ENCODE assay signal across 15 cellular contexts in genomic region chr5:171297941-171298340, GRCh38. TPM values are rescaled to one million over a fixed set of nuclear protein-coding genes. Genes with fewer than 3 reads are reported as not detected.
"Had no signal": no experiment of that assay in that cellular context is flagged by ENCODE, and none has a peak within 500 bp of the region (broad histone marks: within the 10 kb centered on the region; RNA-seq: fewer than 3 reads in every experiment).

No MANE protein-coding gene starts in this region.

RNA-seq across cellular contexts. Expression of gene TLX3, which starts 11.1 kb away (rescaled TPM):
- total RNA-seq: activated B cell treated with CpG ODN at 0.5 μM for 24 hours; activated CD4-positive, alpha-beta memory T cell treated with anti-CD3 and anti-CD28 coated beads for 36 hours; activated CD4-positive, alpha-beta memory T cell treated with anti-CD3 and anti-CD28 coated beads, Interleukin-2, amount 10 ng/mL, durations not matched to agents 7 days and 5 days; activated CD4-positive, alpha-beta T cell treated with anti-CD3 and anti-CD28 coated beads for 36 hours; activated CD4-positive, alpha-beta T cell treated with anti-CD3 and anti-CD28 coated beads, Interleukin-2, amount 10 ng/mL, durations not matched to agents 24 days and 14 days; activated CD4-positive, alpha-beta T cell treated with anti-CD3 and anti-CD28 coated beads, Interleukin-2, amount 10 ng/mL, durations not matched to agents 7 days and 5 days; activated CD8-positive, alpha-beta memory T cell treated with anti-CD3 and anti-CD28 coated beads for 36 hours; activated CD8-positive, alpha-beta memory T cell treated with anti-CD3 and anti-CD28 coated beads, Interleukin-2, amount 10 ng/mL, durations not matched to agents 7 days and 5 days; activated CD8-positive, alpha-beta T cell treated with anti-CD3 and anti-CD28 coated beads for 36 hours; activated CD8-positive, alpha-beta T cell treated with anti-CD3 and anti-CD28 coated beads, Interleukin-2, amount 10 ng/mL, durations not matched to agents 7 days and 5 days; T-cell; T-helper 1 cell treated with Interleukin-12 subunit alpha and Interleukin-12 subunit beta and Interleukin-4 antibody, amounts not matched to agents 30 ng/mL and 1 ng/mL, for 36 hours; T-helper 17 cell; T-helper 2 cell treated with Interferon-gamma antibody and Interleukin-4, amounts not matched to agents 100 ng/mL and 5 ng/mL, for 36 hours; WTC11 had no signal
